ENCODE assay signal across 1 cellular context in genomic region chr19:8307965-8308866, GRCh38.
TF ChIP-seq lines count a peak whose summit lies in the region.

TSS of gene CD320 (minus strand) at chr19:8308358. CDS start at chr19:8308290, 68 bp downstream.

TF ChIP-seq in HepG2, 621 proteins besides CTCF, POLR2A, EP300 and RAD21 (continued from another document and continues in another):
- TF ChIP-seq SAP130 (CRISPR knock-in tag; IDR thresholded peaks at IDR 0.05; ENCODE audit: low read depth): peak; percentile 89
- peak; percentile 95 for TF ChIP-seq YEATS4 (CRISPR knock-in tag; IDR thresholded peaks at IDR 0.05; ENCODE audit: borderline replicate concordance)
- no peak for TF ChIP-seq NFE2 (CRISPR knock-in tag; IDR thresholded peaks at IDR 0.05)
- no peak for TF ChIP-seq ONECUT2 (CRISPR knock-in tag; IDR thresholded peaks at IDR 0.05)
- TF ChIP-seq ATM (IDR thresholded peaks at IDR 0.05; ENCODE audit: borderline replicate concordance): no peak
- peak; percentile 34; the same call in 1 of the 2 replicates for TF ChIP-seq ATF3 (CRISPR knock-in tag; IDR thresholded peaks at IDR 0.05)
- TF ChIP-seq SALL2 (CRISPR knock-in tag; IDR thresholded peaks at IDR 0.05): peak; percentile 96
- TF ChIP-seq PRMT3 (CRISPR knock-in tag; IDR thresholded peaks at IDR 0.05; ENCODE audit: borderline replicate concordance, low read depth): peak; percentile 86; the same call in 1 of the 2 replicates
- peak; percentile 92; the same call in 1 of the 2 replicates for TF ChIP-seq TERF1 (CRISPR knock-in tag; IDR thresholded peaks at IDR 0.05)
- TF ChIP-seq ZNF446 (CRISPR knock-in tag; IDR thresholded peaks at IDR 0.05): peak; percentile 73; the same call in 1 of the 2 replicates
- TF ChIP-seq RARG (CRISPR knock-in tag; IDR thresholded peaks at IDR 0.05; ENCODE audit: low read depth): no peak
- 0 out of 2 replicates have a peak, but pooled peaks have one; percentile 55 for TF ChIP-seq MTF1 (CRISPR knock-in tag; IDR thresholded peaks at IDR 0.05)
- no peak for TF ChIP-seq MIER2 (CRISPR knock-in tag; IDR thresholded peaks at IDR 0.05)
- TF ChIP-seq BHLHE40 (IDR thresholded peaks at IDR 0.05; ENCODE audit: low read length): peak; percentile 72
- TF ChIP-seq JARID2 (CRISPR knock-in tag; IDR thresholded peaks at IDR 0.05; ENCODE audit: insufficient replicate concordance): no peak
- no peak for TF ChIP-seq ZBTB46 (CRISPR knock-in tag; IDR thresholded peaks at IDR 0.05; ENCODE audit: borderline replicate concordance)
- no peak for TF ChIP-seq TRAFD1 (CRISPR knock-in tag; IDR thresholded peaks at IDR 0.05; ENCODE audit: borderline replicate concordance)
- no peak for TF ChIP-seq HOMEZ (CRISPR knock-in tag; IDR thresholded peaks at IDR 0.05; ENCODE audit: low read depth)
- TF ChIP-seq TOPORS (CRISPR knock-in tag; IDR thresholded peaks at IDR 0.05): peak; percentile 79
- TF ChIP-seq NFE2L2 (IDR thresholded peaks at IDR 0.05; ENCODE audit: low read length): 0 out of 2 replicates have a peak, but pooled peaks have one; percentile 18
- TF ChIP-seq ZNF362 (CRISPR knock-in tag; IDR thresholded peaks at IDR 0.05; ENCODE audit: borderline replicate concordance): peak; percentile 50; the same call in 1 of the 2 replicates
- TF ChIP-seq ARNT (IDR thresholded peaks at IDR 0.05): no peak
- TF ChIP-seq MAFG (CRISPR knock-in tag; IDR thresholded peaks at IDR 0.05): no peak
- 0 out of 2 replicates have a peak, but pooled peaks have one; percentile 78 for TF ChIP-seq ZNF367 (CRISPR knock-in tag; IDR thresholded peaks at IDR 0.05; ENCODE audit: borderline replicate concordance)
- TF ChIP-seq FUBP1 (CRISPR knock-in tag; IDR thresholded peaks at IDR 0.05; ENCODE audit: borderline replicate concordance): 0 out of 2 replicates have a peak, but pooled peaks have one; percentile 37
- TF ChIP-seq KIAA2018 (CRISPR knock-in tag; IDR thresholded peaks at IDR 0.05; ENCODE audit: borderline replicate concordance): no peak
- TF ChIP-seq ZNF512 (CRISPR knock-in tag; IDR thresholded peaks at IDR 0.05): no peak
- no peak; the same call in none of the 2 replicates for TF ChIP-seq PAXIP1 (CRISPR knock-in tag; conservative IDR thresholded peaks at IDR 0.05)
